In the genomic region with DNA sequence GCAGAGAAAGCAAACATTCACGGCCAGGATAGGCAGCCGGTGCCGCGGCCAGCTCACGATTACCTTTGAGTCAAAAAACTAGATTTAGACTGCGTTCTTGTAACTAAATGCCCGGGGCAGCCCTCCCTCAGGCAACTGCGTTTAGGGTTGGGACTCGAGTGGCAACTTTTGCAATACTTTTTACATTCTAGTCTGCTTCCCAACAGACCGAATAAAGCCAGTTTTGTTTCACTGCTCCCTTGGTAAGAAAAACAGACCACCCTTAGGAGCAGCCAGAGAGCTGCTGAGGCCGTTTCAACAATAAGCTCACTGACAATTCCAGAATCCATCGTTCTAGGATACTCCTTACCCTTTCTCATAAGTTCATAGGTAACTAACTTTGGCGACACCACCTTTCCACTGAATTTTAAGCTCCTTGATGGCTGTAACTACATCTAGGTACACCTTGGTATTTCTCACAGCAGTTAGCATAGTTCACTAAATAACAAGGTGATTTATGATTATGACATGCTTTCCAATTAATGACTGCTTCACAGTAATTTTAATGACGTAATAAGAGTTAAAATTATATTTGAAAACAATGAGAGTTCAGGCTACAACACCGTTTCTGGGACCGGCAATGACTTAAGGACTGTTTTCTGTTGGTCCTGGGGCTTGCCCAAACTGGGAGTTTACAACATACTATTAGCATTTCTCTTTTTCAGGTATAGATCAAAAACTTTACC, we compare ENCODE assay signal across 8 cellular contexts. TPM values are rescaled to one million over a fixed set of nuclear protein-coding genes. Genes with fewer than 3 reads are reported as not detected.
DNase-seq lines count a peak whose midpoint lies in the region; ATAC-seq lines count a peak whose summit lies in the region.

No MANE protein-coding gene starts in this region.

- peaks cover 17% of the 10 kb centered on the region for H3K4me1 ChIP-seq in endocrine pancreas (ENCODE audit: control insufficient read depth, insufficient read depth, low read length)
- H3K4me1 ChIP-seq in muscle layer of duodenum (ENCODE audit: control insufficient read depth in 1 of 2, insufficient read depth in 2 of 2, low read length in 2 of 2), result peaks cover 5 to 22% of the 10 kb centered on the region in 2 donors

- H3K36me3 ChIP-seq in endocrine pancreas (ENCODE audit: control insufficient read depth, insufficient read depth, low read length) (no peaks in the 10 kb centered on the region), muscle layer of duodenum (ENCODE audit: control insufficient read depth in 1 of 2, insufficient read depth in 2 of 2, low read length in 2 of 2) (peaks cover 0 to 9% of the 10 kb centered on the region in 2 donors)

- peaks cover 44% of the 10 kb centered on the region for H3K4me1 Mint-ChIP-seq in stimulated activated naive CD8-positive, alpha-beta T cell treated with anti-CD3 and anti-CD28 coated beads, Interleukin-15, Interleukin-2, amounts not matched to agents 100 ng/mL and 50 ng/mL, for 24 hours (ENCODE audit: low read depth)

- H3K27me3 ChIP-seq in endocrine pancreas (ENCODE audit: control insufficient read depth, insufficient read depth, low read length) (no peaks in the 10 kb centered on the region), muscle layer of duodenum (ENCODE audit: low read depth, low read length) (no peaks in the 10 kb centered on the region)

- H3K9me3 ChIP-seq in endocrine pancreas (ENCODE audit: control insufficient read depth, low read length) (no peaks in the 10 kb centered on the region), muscle layer of duodenum (ENCODE audit: control insufficient read depth in 1 of 2, low read length in 2 of 2) (no peaks in the 10 kb centered on the region)

- no peaks in the 10 kb centered on the region for H3K9me3 Mint-ChIP-seq in stimulated activated naive CD8-positive, alpha-beta T cell treated with anti-CD3 and anti-CD28 coated beads, Interleukin-15, Interleukin-2, amounts not matched to agents 100 ng/mL and 50 ng/mL, for 24 hours

- peak overlapping the region; percentile 94 for H3K4me3 Mint-ChIP-seq in stimulated activated naive CD8-positive, alpha-beta T cell treated with anti-CD3 and anti-CD28 coated beads, Interleukin-15, Interleukin-2, amounts not matched to agents 100 ng/mL and 50 ng/mL, for 24 hours

- no peak for DNase-seq in stimulated activated naive CD8-positive, alpha-beta T cell treated with anti-CD3 and anti-CD28 coated beads, Interleukin-15, Interleukin-2, amounts not matched to agents 100 U/mL and 50 U/mL, for 24 hours
- DNase-seq in SK-MEL-5 (ENCODE audit: low read depth, low spot score) (peak; percentile 10), iPS-NIHi11 (ENCODE audit: low spot score) (no peak), putamen (ENCODE audit: low spot score) (no peak), GF-D8 (lab: John Stamatoyannopoulos, UW) (no peak)

- peak overlapping the region; percentile 94 for H3K27ac Mint-ChIP-seq in stimulated activated naive CD8-positive, alpha-beta T cell treated with anti-CD3 and anti-CD28 coated beads, Interleukin-15, Interleukin-2, amounts not matched to agents 100 ng/mL and 50 ng/mL, for 24 hours

- H3K27ac ChIP-seq in muscle layer of duodenum (ENCODE audit: low read length), result peak overlapping the region; percentile 99

- H3K4me3 ChIP-seq in endocrine pancreas (ENCODE audit: control insufficient read depth, insufficient read depth, low read length), result peak overlapping the region; percentile 96
- peak overlapping the region; percentile 90 to 91 for H3K4me3 ChIP-seq in muscle layer of duodenum (ENCODE audit: low read depth in 1 of 2, low read length in 2 of 2)

- in situ Hi-C loops in SK-MEL-5 (cut with HindIII; ENCODE audit: low pct_unique_long_range_greater_than_20kb, low sequenced_read_pairs), result no loop called here

- H3K27me3 Mint-ChIP-seq in stimulated activated naive CD8-positive, alpha-beta T cell treated with anti-CD3 and anti-CD28 coated beads, Interleukin-15, Interleukin-2, amounts not matched to agents 100 ng/mL and 50 ng/mL, for 24 hours, result no peaks in the 10 kb centered on the region

- no peak for ATAC-seq in stimulated activated naive CD8-positive, alpha-beta T cell treated with anti-CD3 and anti-CD28 coated beads, Interleukin-15, Interleukin-2, amounts not matched to agents 100 U/mL and 50 U/mL, for 24 hours

- no peaks in the 10 kb centered on the region for H3K36me3 Mint-ChIP-seq in stimulated activated naive CD8-positive, alpha-beta T cell treated with anti-CD3 and anti-CD28 coated beads, Interleukin-15, Interleukin-2, amounts not matched to agents 100 ng/mL and 50 ng/mL, for 24 hours (ENCODE audit: low read depth)

- peak overlapping the region; percentile 89 for H3K9ac ChIP-seq in endocrine pancreas (ENCODE audit: control insufficient read depth, insufficient read depth, low read length)

RNA-seq across cellular contexts. Expression of a gene that starts 0.9 kb away (rescaled TPM):
- total RNA-seq in SK-MEL-5 (2014; rRNA removed; shearing (Covaris generic)), result 15.0 and 17.0 TPM in 2 replicates
- polyA plus RNA-seq in SK-MEL-5 (2015; cell fraction: cytosol; rRNA removed), result 7.2 and 11.5 TPM in 2 replicates
- 19.9 and 20.1 TPM in 2 replicates for polyA plus RNA-seq in SK-MEL-5 (2015; cell fraction: nucleus; rRNA removed)
